In the genomic region with DNA sequence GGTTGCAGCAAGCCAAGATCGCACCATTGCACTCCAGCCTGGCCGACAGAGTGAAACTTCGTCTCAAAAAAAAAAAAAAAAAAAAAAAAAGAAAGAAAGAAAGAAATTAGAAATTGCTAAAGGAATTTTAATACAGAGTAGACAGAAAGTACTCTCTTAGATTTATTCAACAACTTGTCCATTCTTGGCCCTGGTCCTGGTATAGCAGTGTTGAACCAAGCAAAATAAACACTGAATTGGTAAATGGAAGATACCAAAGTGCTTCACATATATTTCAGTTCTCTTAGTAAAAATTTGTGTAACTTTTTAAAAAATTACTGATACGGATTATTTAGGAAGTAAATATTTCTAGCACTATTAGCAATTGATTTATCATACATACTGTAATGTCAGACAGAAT, we compare ENCODE assay signal across 26 cellular contexts.
"Had no signal": no experiment of that assay in that cellular context is flagged by ENCODE, and none has a peak within 500 bp of the region (broad histone marks: within the 10 kb centered on the region; RNA-seq: fewer than 3 reads in every experiment).

No MANE protein-coding gene starts in this region.

- H3K27ac ChIP-seq: colonic mucosa, epithelial cell of prostate, esophagus squamous epithelium, foreskin keratinocyte, gastroesophageal sphincter, heart left ventricle, hepatocyte, left ventricle myocardium inferior, lower lobe of right lung had no signal

- H3K4me3 Mint-ChIP-seq: dendritic cell treated with granulocyte-macrophage colony-stimulating factor and Interleukin-4, amounts not matched to agents 40 ng/mL and 50 ng/mL, for 4 days; effector memory CD8-positive, alpha-beta T cell; endodermal cell; immature natural killer cell; mesothelial cell of epicardium; naive B cell had no signal

- H3K27me3 Mint-ChIP-seq: dendritic cell treated with granulocyte-macrophage colony-stimulating factor and Interleukin-4, amounts not matched to agents 40 ng/mL and 50 ng/mL, for 4 days; effector memory CD8-positive, alpha-beta T cell; naive B cell had no signal

- FAIRE-seq: endometrium, frontal cortex, keratinocyte had no signal

- H3K9me3 ChIP-seq: colonic mucosa, esophagus squamous epithelium, gastroesophageal sphincter, heart left ventricle, left ventricle myocardium inferior, lower lobe of right lung, mucosa of descending colon had no signal

- DNase-seq: colonic mucosa; cortex of kidney; effector CD8-positive, alpha-beta T cell; effector memory CD8-positive, alpha-beta T cell; endodermal cell; erythroblast; esophagus squamous epithelium; foreskin keratinocyte; heart left ventricle; hypothalamus; immature natural killer cell; left cardiac atrium; left ventricle myocardium inferior; lower lobe of right lung; mesenchymal stem cell; mucosa of descending colon; naive B cell had no signal

- H3K4me3 ChIP-seq: colonic mucosa, esophagus squamous epithelium, gastroesophageal sphincter, heart left ventricle, hepatocyte, left ventricle myocardium inferior, lower lobe of right lung, mucosa of descending colon had no signal

- H3K36me3 Mint-ChIP-seq: immature natural killer cell, mesothelial cell of epicardium, naive B cell had no signal

- ATAC-seq: effector memory CD8-positive, alpha-beta T cell; esophagus mucosa; foreskin keratinocyte; gastroesophageal sphincter; heart left ventricle; left cardiac atrium; lower lobe of right lung; mucosa of descending colon had no signal

- H3K9me3 Mint-ChIP-seq: endodermal cell had no signal

- H3K36me3 ChIP-seq: colonic mucosa, esophagus squamous epithelium, gastroesophageal sphincter, heart left ventricle, left ventricle myocardium inferior, lower lobe of right lung had no signal

- H3K27me3 ChIP-seq: colonic mucosa, esophagus squamous epithelium, foreskin keratinocyte, gastroesophageal sphincter, heart left ventricle, hepatocyte had no signal

- H3K4me1 ChIP-seq: colonic mucosa, foreskin keratinocyte, gastroesophageal sphincter, left ventricle myocardium inferior had no signal

- H3K4me1 Mint-ChIP-seq: immature natural killer cell, naive B cell had no signal

- H3K27ac Mint-ChIP-seq: dendritic cell treated with granulocyte-macrophage colony-stimulating factor and Interleukin-4, amounts not matched to agents 40 ng/mL and 50 ng/mL, for 4 days; effector memory CD8-positive, alpha-beta T cell; endodermal cell; immature natural killer cell; mesothelial cell of epicardium; naive B cell had no signal
